In the genomic region with DNA sequence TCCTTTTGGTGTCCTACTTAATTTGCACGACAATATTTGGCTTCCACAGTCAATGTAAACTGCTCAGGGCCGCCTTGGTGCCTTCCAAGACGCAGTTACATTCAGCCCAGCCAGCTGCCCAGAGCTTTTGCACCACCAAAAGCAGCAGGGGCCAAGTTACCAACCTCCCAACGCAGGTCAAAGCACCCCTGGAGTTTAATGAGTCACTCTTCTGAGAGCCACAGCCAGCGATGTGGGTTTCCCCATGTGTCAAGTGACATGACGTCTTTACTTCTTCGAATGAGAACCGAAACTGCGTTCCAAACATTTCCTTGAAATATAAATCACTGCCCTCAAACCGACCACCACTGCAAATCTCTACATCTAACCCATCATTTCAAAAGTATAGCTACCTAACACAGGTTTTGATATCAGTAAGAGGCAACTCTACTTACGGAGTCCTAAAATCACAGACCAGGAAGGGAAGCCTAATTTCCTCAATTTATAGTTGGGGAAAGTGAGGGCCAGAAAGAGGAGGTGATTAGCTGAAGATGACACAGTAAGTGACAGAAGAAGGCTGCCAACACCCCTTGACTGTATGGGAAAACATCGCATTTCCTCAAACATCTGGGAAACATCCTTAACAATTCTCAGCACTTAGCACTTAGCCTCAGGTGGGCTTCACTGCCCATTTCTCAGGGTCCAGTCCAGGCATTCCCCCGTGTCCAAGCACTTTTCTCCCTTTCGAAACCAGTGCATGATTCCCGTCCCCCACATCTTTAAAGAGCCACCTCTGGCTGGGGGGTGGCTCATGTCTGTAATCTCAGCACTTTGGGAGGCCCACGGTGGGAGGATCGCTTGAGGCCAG, we compare ENCODE assay signal across 8 cellular contexts. TPM values are rescaled to one million over a fixed set of nuclear protein-coding genes. Genes with fewer than 3 reads are reported as not detected.
DNase-seq lines count a peak whose midpoint lies in the region; ATAC-seq, FAIRE-seq and TF ChIP-seq lines count a peak whose summit lies in the region.

No MANE protein-coding gene starts in this region.

- FAIRE-seq in HepG2 (lab: Jason Lieb, UNC) = no peak

- ATAC-seq in right lobe of liver (peak; percentile 50 to 88 (median 76)), HepG2 (no peak), HG03060 (IDR thresholded peaks at IDR 0.05; ENCODE audit: low read depth, unreplicated experiment) (peak; percentile 97), Panc1 (peak; percentile 83)

- TF ChIP-seq POLR2A in right lobe of liver (IDR thresholded peaks at IDR 0.05) (no peak), HepG2 (IDR thresholded peaks at IDR 0.05; ENCODE audit: insufficient read depth in 1 of 2, low read depth in 2 of 2, low read length in 2 of 2) (no peak)

- TF ChIP-seq CTCF in right lobe of liver (IDR thresholded peaks at IDR 0.05) (no peak), HepG2 (CRISPR knock-in tag; IDR thresholded peaks at IDR 0.05) (no peak), Panc1 (IDR thresholded peaks at IDR 0.05) (no peak)

- H3K79me2 ChIP-seq in HepG2 (ENCODE audit: insufficient read depth, low read length) = no peaks in the 10 kb centered on the region

- in situ Hi-C loops in HepG2 (cut with HindIII; ENCODE audit: extremely low pct_ligation_motif_present, low pct_unique_long_range_greater_than_20kb) = no loop called here
- in situ Hi-C loops in Panc1 (cut with HindIII; ENCODE audit: low pct_unique_long_range_greater_than_20kb, low sequenced_read_pairs) = no loop called here

- intact Hi-C loops in right lobe of liver (cut with DNase I) (no loop called here), HepG2 (cut with micrococcal nuclease; ENCODE audit: unreplicated experiment) (loop anchor here (10.0 kb wide), 1 partner anchor 702 kb away; the partner anchor contains the start of gene OPA1), Panc1 (cut with micrococcal nuclease; ENCODE audit: unreplicated experiment) (no loop called here)

- H3K9me3 ChIP-seq in right lobe of liver (no peaks in the 10 kb centered on the region), HepG2 (ENCODE audit: low read length) (no peaks in the 10 kb centered on the region), Panc1 (ENCODE audit: control insufficient read depth, insufficient read depth, low read depth, low read length) (no peaks in the 10 kb centered on the region)

- no peak overlapping the region for H3K9ac ChIP-seq in HepG2 (ENCODE audit: insufficient read depth, low read depth, low read length)

- BruUV-seq in HepG2 (replicated peaks; lab: Mats Ljungman, UMichigan) = no TSS peak
- BruUV-seq in Panc1 (replicated peaks; lab: Mats Ljungman, UMichigan) = no TSS peak

- 54% methylated on average over 16 of the region's 17 CpGs for WGBS in right lobe of liver (ENCODE audit: insufficient coverage, low coverage, low lambda C conversion rate, missing lambda C conversion rate)
- 90% methylated on average over 14 of the region's 17 CpGs for WGBS in HepG2 (ENCODE audit: low lambda C conversion rate)

- H3K36me3 ChIP-seq in right lobe of liver (no peaks in the 10 kb centered on the region), HepG2 (replicated peaks in 1 of 2; ENCODE audit: control insufficient read depth in 1 of 2, insufficient read depth in 2 of 2, low read length in 2 of 2) (no peaks in the 10 kb centered on the region), Panc1 (ENCODE audit: control insufficient read depth, insufficient read depth, low read length) (no peaks in the 10 kb centered on the region)

- no peak overlapping the region for H3K27ac ChIP-seq in right lobe of liver
- H3K27ac ChIP-seq in HepG2 (ENCODE audit: extremely low read length, insufficient read depth, low read length) = no peak overlapping the region
- H3K27ac ChIP-seq in Panc1 (ENCODE audit: low read length) = peak overlapping the region; percentile 80

- H3K27me3 ChIP-seq in right lobe of liver (no peaks in the 10 kb centered on the region), HepG2 (ENCODE audit: control insufficient read depth in 1 of 2, insufficient read depth in 2 of 2, low read length in 2 of 2) (no peaks in the 10 kb centered on the region), Panc1 (ENCODE audit: control insufficient read depth, insufficient read depth, low read length) (no peaks in the 10 kb centered on the region)

- POLR2A ChIA-PET in HepG2 (lab: Yijun Ruan, JAX) (no interaction called here), Panc1 (lab: Charles Lee) (no interaction called here)

- H2AFZ ChIP-seq in HepG2 (ENCODE audit: low read length) = no peak overlapping the region

- TF ChIP-seq RAD21 in HepG2 (CRISPR knock-in tag; IDR thresholded peaks at IDR 0.05) = no peak

- no peak for TF ChIP-seq EP300 in HepG2 (IDR thresholded peaks at IDR 0.05; ENCODE audit: low read depth in 2 of 2, low read length in 2 of 2)
- TF ChIP-seq EP300 in HepG2 (CRISPR knock-in tag; IDR thresholded peaks at IDR 0.05; ENCODE audit: borderline replicate concordance) = no peak

- H3K4me1 ChIP-seq in right lobe of liver (no peaks in the 10 kb centered on the region), HepG2 (ENCODE audit: insufficient read depth, low read length) (peaks cover 67% of the 10 kb centered on the region), Panc1 (ENCODE audit: control insufficient read depth, insufficient read depth, low read length) (peaks cover 56% of the 10 kb centered on the region)

- no peak overlapping the region for H3K4me2 ChIP-seq in HepG2 (ENCODE audit: low read depth, low read length)

- CTCF ChIA-PET in HepG2 (lab: Yijun Ruan, JAX; ENCODE audit: low intra/inter-chr PET ratio, low total read pairs) = no interaction called here
- CTCF ChIA-PET in Panc1 (lab: Charles Lee) = interaction anchor here (0.8 kb wide), 2 partner anchors 21 to 77 kb away, joined by 3 read pairs; no protein-coding TSS in a partner anchor

- no peak overlapping the region for H3K4me3 ChIP-seq in right lobe of liver
- no peak overlapping the region for H3K4me3 ChIP-seq in HepG2 (replicated peaks in 1 of 3; ENCODE audit: insufficient read depth in 1 of 3, low read depth in 2 of 3, low read length in 3 of 3)
- H3K4me3 ChIP-seq in Panc1 (ENCODE audit: low read depth in 2 of 2, low read length in 2 of 2) = peak overlapping the region; percentile 23 to 38

- no peaks in the 10 kb centered on the region for H4K20me1 ChIP-seq in HepG2 (ENCODE audit: insufficient read depth, low read length)

- peak in 1 of 3 donors; percentile 42 for DNase-seq in right lobe of liver
- no peak for DNase-seq in HepG2 (ENCODE audit: low spot score)
- peak; percentile 69 for DNase-seq in Panc1 (ENCODE audit: low read depth, low spot score)
- peak; percentile 72 for DNase-seq in activated naive CD4-positive, alpha-beta T cell treated with Interleukin-2 at 50 U/mL for 16 hours
- peak; percentile 99 for DNase-seq in iris pigment epithelial cell (ENCODE audit: low read depth)
- peak; percentile 35 to 60 for DNase-seq in stimulated activated CD4-positive, alpha-beta T cell treated with anti-CD3 and anti-CD28 coated beads, Interleukin-4, amount 100 ng/mL, for 48 hours (ENCODE audit: low read depth in 2 of 2)
- DNase-seq in HuH-7.5 (ENCODE audit: low spot score) = no peak

TF ChIP-seq in HepG2, 621 proteins besides CTCF, POLR2A, EP300 and RAD21 (continues in another document):
- no peak for TF ChIP-seq ZNF101 (CRISPR knock-in tag; IDR thresholded peaks at IDR 0.05; ENCODE audit: borderline replicate concordance, low read depth)
- TF ChIP-seq, protein P1, sequence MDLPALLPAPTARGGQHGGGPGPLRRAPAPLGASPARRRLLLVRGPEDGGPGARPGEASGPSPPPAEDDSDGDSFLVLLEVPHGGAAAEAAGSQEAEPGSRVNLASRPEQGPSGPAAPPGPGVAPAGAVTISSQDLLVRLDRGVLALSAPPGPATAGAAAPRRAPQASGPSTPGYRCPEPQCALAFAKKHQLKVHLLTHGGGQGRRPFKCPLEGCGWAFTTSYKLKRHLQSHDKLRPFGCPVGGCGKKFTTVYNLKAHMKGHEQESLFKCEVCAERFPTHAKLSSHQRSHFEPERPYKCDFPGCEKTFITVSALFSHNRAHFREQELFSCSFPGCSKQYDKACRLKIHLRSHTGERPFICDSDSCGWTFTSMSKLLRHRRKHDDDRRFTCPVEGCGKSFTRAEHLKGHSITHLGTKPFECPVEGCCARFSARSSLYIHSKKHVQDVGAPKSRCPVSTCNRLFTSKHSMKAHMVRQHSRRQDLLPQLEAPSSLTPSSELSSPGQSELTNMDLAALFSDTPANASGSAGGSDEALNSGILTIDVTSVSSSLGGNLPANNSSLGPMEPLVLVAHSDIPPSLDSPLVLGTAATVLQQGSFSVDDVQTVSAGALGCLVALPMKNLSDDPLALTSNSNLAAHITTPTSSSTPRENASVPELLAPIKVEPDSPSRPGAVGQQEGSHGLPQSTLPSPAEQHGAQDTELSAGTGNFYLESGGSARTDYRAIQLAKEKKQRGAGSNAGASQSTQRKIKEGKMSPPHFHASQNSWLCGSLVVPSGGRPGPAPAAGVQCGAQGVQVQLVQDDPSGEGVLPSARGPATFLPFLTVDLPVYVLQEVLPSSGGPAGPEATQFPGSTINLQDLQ (CRISPR knock-in tag; IDR thresholded peaks at IDR 0.05) = no peak
- no peak for TF ChIP-seq JUND (CRISPR knock-in tag; IDR thresholded peaks at IDR 0.05)

RNA-seq across cellular contexts. Expression of gene MB21D2, which starts 24.5 kb away (rescaled TPM):
- total RNA-seq in right lobe of liver (under 1 TPM in 5 of 6 experiments, not detected in 1; 0.15 to 0.86 (median 0.31) TPM), HepG2 (2016; rRNA removed; fragmentation: Illumina TruSeq; extraction: Trizol) (1.6 and 2.8 TPM in 2 replicates), Panc1 (2021; ENCODE audit: unreplicated experiment) (7.8 TPM)
- 0.26 and 0.40 TPM in 2 replicates for total RNA-seq in HepG2 (2016; cell fraction: cytosol; rRNA removed; fragmentation: Illumina TruSeq; extraction: Trizol; ENCODE audit: low read depth)
- 2.0 and 2.4 TPM in 2 replicates for total RNA-seq in HepG2 (2016; cell fraction: insoluble cytoplasmic fraction; rRNA removed; fragmentation: Illumina TruSeq; extraction: Trizol)
- 0.93 and 1.1 TPM in 2 replicates for total RNA-seq in HepG2 (2016; cell fraction: membrane; rRNA removed; fragmentation: Illumina TruSeq; extraction: Trizol)
- 1.3 and 1.9 TPM in 2 replicates for total RNA-seq in HepG2 (2016; cell fraction: nucleus; rRNA removed; fragmentation: Illumina TruSeq; extraction: Trizol)
- 0.85 and 0.90 TPM in 2 replicates for polyA plus RNA-seq in HepG2 (2011; rRNA removed)
- 0.62 and 0.71 TPM in 2 replicates for polyA plus RNA-seq in HepG2 (2011; cell fraction: cytosol; rRNA removed)
- 0.37 and 0.73 TPM in 2 replicates for polyA plus RNA-seq in HepG2 (2011; cell fraction: nucleus; rRNA removed)
- polyA plus RNA-seq in HepG2 (2012) = 0.79 and 0.98 TPM in 2 replicates
- 0.07 and 0.15 TPM in 2 replicates for polyA plus RNA-seq in HepG2 (2016; cell fraction: cytosol; fragmentation: Illumina TruSeq; extraction: Trizol; ENCODE audit: low read depth)
- polyA plus RNA-seq in HepG2 (2016; cell fraction: insoluble cytoplasmic fraction; fragmentation: Illumina TruSeq; extraction: Trizol; ENCODE audit: low read depth) = 1.9 TPM in 2 replicates
- 0.37 and 0.52 TPM in 2 replicates for polyA plus RNA-seq in HepG2 (2016; cell fraction: membrane; fragmentation: Illumina TruSeq; extraction: Trizol; ENCODE audit: low read depth)
- polyA plus RNA-seq in HepG2 (2016; cell fraction: nucleus; fragmentation: Illumina TruSeq; extraction: Trizol; ENCODE audit: insufficient read depth, low read depth) = 1.1 and 1.4 TPM in 2 replicates
- polyA minus RNA-seq in HepG2 (2011; rRNA and poly(A)+ RNA removed; ENCODE audit: low replicate concordance) = 2.4 and 4.8 TPM in 2 replicates
- polyA minus RNA-seq in HepG2 (2011; cell fraction: cytosol; rRNA and poly(A)+ RNA removed) = 0.97 and 1.3 TPM in 2 replicates
- 2.4 and 3.6 TPM in 2 replicates for polyA minus RNA-seq in HepG2 (2011; cell fraction: nucleus; rRNA and poly(A)+ RNA removed)
- polyA plus RNA-seq in Panc1 (2012; ENCODE audit: insufficient read length) = 3.6 TPM

Comparison
In these comparisons a context has a peak if more than half of its experiments do, and no peak if none do; other contexts are left out.
1. DNase-seq: peak in Panc1 (single experiment), activated naive CD4-positive, alpha-beta T cell treated with Interleukin-2 at 50 U/mL for 16 hours (single experiment), iris pigment epithelial cell (single experiment) and stimulated activated CD4-positive, alpha-beta T cell treated with anti-CD3 and anti-CD28 coated beads, Interleukin-4, amount 100 ng/mL, for 48 hours (2 of 2); none in HepG2 (single experiment) and HuH-7.5 (single experiment).
2. H3K4me3 ChIP-seq: peak in Panc1 (2 of 2); none in right lobe of liver (0 of 3) and HepG2 (0 of 3).